Comparison of ENCODE assay signal across 31 cellular contexts in genomic region chr5:179418972-179419371, GRCh38.
"Had no signal": no experiment of that assay in that cellular context is flagged by ENCODE, and none has a peak within 500 bp of the region (broad histone marks: within the 10 kb centered on the region; RNA-seq: fewer than 3 reads in every experiment).

No MANE protein-coding gene starts in this region.

- H3K4me1 ChIP-seq: heart right ventricle, lower lobe of right lung, right atrium auricular region, stomach, testis, thyroid gland, transverse colon, upper lobe of left lung, vagina had no signal

- H3K4me3 Mint-ChIP-seq: mesothelial cell of epicardium; nephron; neural crest cell; stimulated activated naive B cell treated with anti-CD40 and anti-IgM and Interleukin-4, amounts not matched to agents 10 μg/mL and 1 μg/mL and 100 μg/mL, for 72 hours had no signal

- ATAC-seq: heart right ventricle; left cardiac atrium; left lobe of liver; lower lobe of right lung; sciatic nerve; stimulated activated naive B cell treated with anti-CD40 and anti-IgM and Interleukin-4, amounts not matched to agents 10 μg/mL and 1 μg/mL and 100 μg/mL, for 72 hours; stimulated activated naive CD8-positive, alpha-beta T cell treated with anti-CD3 and anti-CD28 coated beads, Interleukin-15, Interleukin-2, amounts not matched to agents 100 U/mL and 50 U/mL, for 24 hours had no signal

- H3K36me3 ChIP-seq: heart right ventricle, lower lobe of right lung, neutrophil, ovary, right atrium auricular region, stomach, thyroid gland, transverse colon, upper lobe of left lung, vagina had no signal

- H3K79me2 ChIP-seq: hepatocyte had no signal

- H3K4me1 Mint-ChIP-seq: mesothelial cell of epicardium; naive B cell; stimulated activated naive B cell treated with anti-CD40 and anti-IgM and Interleukin-4, amounts not matched to agents 10 μg/mL and 1 μg/mL and 100 μg/mL, for 72 hours had no signal

- H3K9me3 Mint-ChIP-seq: mesothelial cell of epicardium; naive B cell; nephron; neural crest cell; stimulated activated naive B cell treated with anti-CD40 and anti-IgM and Interleukin-4, amounts not matched to agents 10 μg/mL and 1 μg/mL and 100 μg/mL, for 72 hours had no signal

- H3K4me2 ChIP-seq: hepatocyte had no signal

- DNase-seq: heart right ventricle; kidney glomerular epithelial cell; left cardiac atrium; lower lobe of right lung; mammary epithelial cell; mesenchymal stem cell; naive B cell; occipital lobe; ovary; stimulated activated CD4-positive, alpha-beta T cell treated with anti-CD3 and anti-CD28 coated beads, Interleukin-12 subunit alpha, Interleukin-12 subunit beta, amount 100 ng/mL, for 4 hours; stimulated activated CD4-positive, alpha-beta T cell treated with anti-CD3 and anti-CD28 coated beads, Interleukin-15, amount 100 ng/mL, for 24 hours; stimulated activated CD4-positive, alpha-beta T cell treated with anti-CD3 and anti-CD28 coated beads, Interleukin-2, amount 100 ng/mL, for 24 hours; stimulated activated CD4-positive, alpha-beta T cell treated with anti-CD3 and anti-CD28 coated beads, Interleukin-4, amount 100 ng/mL, for 1 hour; stimulated activated naive B cell treated with anti-CD40 and anti-IgM and Interleukin-4, amounts not matched to agents 10 μg/mL and 1 μg/mL and 100 μg/mL, for 72 hours; stimulated activated naive CD8-positive, alpha-beta T cell treated with anti-CD3 and anti-CD28 coated beads, Interleukin-15, Interleukin-2, amounts not matched to agents 100 U/mL and 50 U/mL, for 24 hours; stomach; testis; thyroid gland; transverse colon; upper lobe of left lung had no signal

- H3K27ac Mint-ChIP-seq: mesothelial cell of epicardium; naive B cell; nephron; progenitor cell of endocrine pancreas; stimulated activated naive B cell treated with anti-CD40 and anti-IgM and Interleukin-4, amounts not matched to agents 10 μg/mL and 1 μg/mL and 100 μg/mL, for 72 hours had no signal

- H3K27ac ChIP-seq: heart right ventricle, hepatocyte, lower lobe of right lung, neutrophil, ovary, right atrium auricular region, skin epidermis, stomach, testis, thyroid gland, transverse colon, upper lobe of left lung, vagina had no signal

- H3K36me3 Mint-ChIP-seq: mesothelial cell of epicardium; naive B cell; stimulated activated naive B cell treated with anti-CD40 and anti-IgM and Interleukin-4, amounts not matched to agents 10 μg/mL and 1 μg/mL and 100 μg/mL, for 72 hours had no signal

- H3K4me3 ChIP-seq: heart right ventricle, hepatocyte, lower lobe of right lung, ovary, right atrium auricular region, skin epidermis, stomach, testis, thyroid gland, transverse colon, upper lobe of left lung, vagina had no signal

- H3K9me3 ChIP-seq: heart right ventricle, lower lobe of right lung, neutrophil, ovary, right atrium auricular region, stomach, testis, thyroid gland, transverse colon, upper lobe of left lung, vagina had no signal

- H3K27me3 ChIP-seq: hepatocyte, ovary, right atrium auricular region, testis, thyroid gland, transverse colon, upper lobe of left lung, vagina had no signal

- H2AFZ ChIP-seq: hepatocyte had no signal
